ENCODE assay signal across 26 cellular contexts in the genomic region with DNA sequence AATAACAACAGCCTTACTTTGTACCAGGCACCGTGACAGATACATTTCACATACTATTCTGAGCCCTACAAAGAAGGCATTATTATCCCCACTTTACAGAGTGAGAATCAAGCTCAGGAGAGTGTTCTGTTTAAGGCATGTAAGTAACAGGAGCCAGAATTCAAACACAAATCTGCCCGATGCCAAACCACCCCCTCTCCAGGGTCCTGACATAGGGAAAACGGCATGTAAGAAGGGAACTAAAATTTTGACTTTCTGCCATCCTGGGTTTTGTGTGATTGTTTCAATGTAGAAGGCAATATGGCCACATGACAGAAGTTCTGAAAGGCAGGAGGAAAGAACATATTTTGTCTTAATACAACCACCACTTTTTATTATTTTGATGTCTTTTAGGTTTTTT.
"Had no signal": no experiment of that assay in that cellular context is flagged by ENCODE, and none has a peak within 500 bp of the region (broad histone marks: within the 10 kb centered on the region; RNA-seq: fewer than 3 reads in every experiment).

No MANE protein-coding gene starts in this region.

- H3K36me3 ChIP-seq: breast epithelium had no signal

- H3K9me3 ChIP-seq: adrenal gland, breast epithelium had no signal

- ATAC-seq: activated CD4-positive, alpha-beta T cell treated with anti-CD3 and anti-CD28 coated beads for 36 hours; activated CD8-positive, alpha-beta memory T cell treated with anti-CD3 and anti-CD28 coated beads, Interleukin-2, amount 10 ng/mL, durations not matched to agents 7 days and 5 days; activated CD8-positive, alpha-beta T cell treated with anti-CD3 and anti-CD28 coated beads, Interleukin-2, amount 10 ng/mL, durations not matched to agents 7 days and 5 days; activated naive CD8-positive, alpha-beta T cell treated with anti-CD3 and anti-CD28 coated beads, Interleukin-2, amount 50 U/mL, for 24 hours; esophagus mucosa had no signal

- H3K4me3 ChIP-seq: adrenal gland, breast epithelium, coronary artery, dorsolateral prefrontal cortex had no signal

- H3K27ac ChIP-seq: adrenal gland, breast epithelium, coronary artery, dorsolateral prefrontal cortex had no signal

- DNase-seq: activated CD4-positive, alpha-beta memory T cell treated with anti-CD3 and anti-CD28 coated beads for 36 hours; activated CD4-positive, alpha-beta T cell treated with anti-CD3 and anti-CD28 coated beads for 36 hours; activated CD4-positive, alpha-beta T cell treated with anti-CD3 and anti-CD28 coated beads, Interleukin-2, amount 10 ng/mL, durations not matched to agents 24 days and 14 days; activated CD4-positive, CD25-positive, alpha-beta regulatory T cell; activated CD4-positive, CD25-positive, alpha-beta regulatory T cell treated with anti-CD3 and anti-CD28 coated beads, Interleukin-2, amount 50 U/mL, for 72 hours; activated CD8-positive, alpha-beta memory T cell treated with anti-CD3 and anti-CD28 coated beads, Interleukin-2, amount 10 ng/mL, durations not matched to agents 7 days and 5 days; activated CD8-positive, alpha-beta memory T cell treated with anti-CD3 and anti-CD28 coated beads, Interleukin-2, amount 50 U/mL, for 4 hours; activated CD8-positive, alpha-beta T cell treated with anti-CD3 and anti-CD28 coated beads, Interleukin-2, amount 10 ng/mL, durations not matched to agents 7 days and 5 days; activated effector memory CD4-positive, alpha-beta T cell treated with anti-CD3 and anti-CD28 coated beads, Interleukin-2, amount 50 U/mL, for 16 hours; activated naive CD4-positive, alpha-beta T cell treated with anti-CD3 and anti-CD28 coated beads for 36 hours; activated naive CD8-positive, alpha-beta T cell treated with anti-CD3 and anti-CD28 coated beads for 36 hours; activated naive CD8-positive, alpha-beta T cell treated with anti-CD3 and anti-CD28 coated beads, Interleukin-2, amount 50 U/mL, for 24 hours; activated T-cell treated with anti-CD3 and anti-CD28 coated beads, Interleukin-2, amount 50 U/mL, for 1 hour; activated T-cell treated with anti-CD3 and anti-CD28 coated beads, Interleukin-2, amount 50 U/mL, for 48 hours; adrenal gland; amygdala; aorta; dorsolateral prefrontal cortex; effector memory CD4-positive, alpha-beta T cell; endodermal cell; foreskin fibroblast; head of caudate nucleus; T-helper 2 cell had no signal

- H3K27me3 ChIP-seq: adrenal gland, breast epithelium, dorsolateral prefrontal cortex had no signal

- H3K4me1 ChIP-seq: breast epithelium had no signal
